Comparison of ENCODE assay signal across 8 cellular contexts in genomic region chr7:139043823-139044812, GRCh38. TPM values are rescaled to one million over a fixed set of nuclear protein-coding genes. Genes with fewer than 3 reads are reported as not detected.
DNase-seq lines count a peak whose midpoint lies in the region; ATAC-seq, FAIRE-seq and TF ChIP-seq lines count a peak whose summit lies in the region.

No MANE protein-coding gene starts in this region.

- TF ChIP-seq POLR2A in GM12892 (IDR thresholded peaks at IDR 0.05; ENCODE audit: low read depth, low read length), result no peak

- FAIRE-seq in GM12892 (lab: Jason Lieb, UNC) (peak; percentile 27), urothelium cell line (lab: Jason Lieb, UNC) (no peak)

- DNase-seq in GM12892 (ENCODE audit: insufficient read length), result no peak
- peak; percentile 92 for DNase-seq in NCI-H748 (lab: John Stamatoyannopoulos, UW; ENCODE audit: unreplicated experiment)
- peak; percentile 51 to 55 for DNase-seq in activated T-helper 1 cell treated with anti-CD3 and anti-CD28 coated beads, Interleukin-2, amount 50 U/mL, for 16 hours (ENCODE audit: low read depth in 1 of 2, low spot score in 1 of 2)
- DNase-seq in stimulated activated CD4-positive, alpha-beta T cell treated with anti-CD3 and anti-CD28 coated beads, Interleukin-12 subunit alpha, Interleukin-12 subunit beta, amount 100 ng/mL, for 4 hours, result peak; percentile 58
- no peak for DNase-seq in HuH-7.5 (ENCODE audit: low spot score)
- no peak for DNase-seq in urothelium cell line (ENCODE audit: low spot score)
- no peak for DNase-seq in GM19238 (ENCODE audit: insufficient read length, low spot score)

- ATAC-seq in GM19455 (IDR thresholded peaks at IDR 0.05; ENCODE audit: unreplicated experiment), result no peak

RNA-seq across cellular contexts. Expression of gene ZC3HAV1L, which starts 8.3 kb away (rescaled TPM):
- polyA plus RNA-seq in GM12892 (2012; ENCODE audit: missing spikeins), result 14.2 TPM

Comparison
In these comparisons a context has a peak if more than half of its experiments do, and no peak if none do; other contexts are left out.
1. DNase-seq: peak in NCI-H748 (single experiment), activated T-helper 1 cell treated with anti-CD3 and anti-CD28 coated beads, Interleukin-2, amount 50 U/mL, for 16 hours (2 of 2) and stimulated activated CD4-positive, alpha-beta T cell treated with anti-CD3 and anti-CD28 coated beads, Interleukin-12 subunit alpha, Interleukin-12 subunit beta, amount 100 ng/mL, for 4 hours (single experiment); none in GM12892 (single experiment), HuH-7.5 (single experiment), urothelium cell line (single experiment) and GM19238 (single experiment).